ENCODE assay signal across 21 cellular contexts in genomic region chr1:162954824-162955223, GRCh38.
"Had no signal": no experiment of that assay in that cellular context is flagged by ENCODE, and none has a peak within 500 bp of the region (broad histone marks: within the 10 kb centered on the region; RNA-seq: fewer than 3 reads in every experiment).

No MANE protein-coding gene starts in this region.

- ATAC-seq: heart left ventricle; left lobe of liver; mucosa of descending colon; naive thymus-derived CD4-positive, alpha-beta T cell; pancreas had no signal

- H3K27ac ChIP-seq: heart left ventricle, pancreas, skin epidermis, transverse colon had no signal

- H3K4me1 ChIP-seq: heart left ventricle, pancreas, transverse colon had no signal

- H3K36me3 ChIP-seq: heart left ventricle, pancreas, transverse colon had no signal

- H3K9me3 ChIP-seq: heart left ventricle, mucosa of descending colon, pancreas, transverse colon had no signal

- H3K27me3 ChIP-seq: heart left ventricle, pancreas, transverse colon had no signal

- H3K4me3 ChIP-seq: heart left ventricle, mucosa of descending colon, pancreas, skin epidermis, transverse colon had no signal

- DNase-seq: activated CD4-positive, alpha-beta T cell treated with anti-CD3 and anti-CD28 coated beads, Interleukin-2, amount 10 ng/mL, durations not matched to agents 7 days and 5 days; activated CD4-positive, CD25-positive, alpha-beta regulatory T cell; activated CD8-positive, alpha-beta memory T cell treated with anti-CD3 and anti-CD28 coated beads for 24 hours; activated naive CD4-positive, alpha-beta T cell; activated naive CD8-positive, alpha-beta T cell treated with anti-CD3 and anti-CD28 coated beads, Interleukin-2, amount 10 ng/mL, durations not matched to agents 7 days and 5 days; aorta; endodermal cell; erythroblast; heart left ventricle; islet precursor cell; mucosa of descending colon; naive thymus-derived CD4-positive, alpha-beta T cell; pancreas; stimulated activated CD4-positive, alpha-beta T cell treated with anti-CD3 and anti-CD28 coated beads, Interleukin-15, amount 100 ng/mL, for 24 hours; stimulated activated CD4-positive, alpha-beta T cell treated with anti-CD3 and anti-CD28 coated beads, Interleukin-4, amount 100 ng/mL, for 1 hour; stimulated activated naive CD4-positive, alpha-beta T cell; substantia nigra; SW 1271; transverse colon had no signal
